8 cellular contexts compared by ENCODE assay signal in the genomic region with DNA sequence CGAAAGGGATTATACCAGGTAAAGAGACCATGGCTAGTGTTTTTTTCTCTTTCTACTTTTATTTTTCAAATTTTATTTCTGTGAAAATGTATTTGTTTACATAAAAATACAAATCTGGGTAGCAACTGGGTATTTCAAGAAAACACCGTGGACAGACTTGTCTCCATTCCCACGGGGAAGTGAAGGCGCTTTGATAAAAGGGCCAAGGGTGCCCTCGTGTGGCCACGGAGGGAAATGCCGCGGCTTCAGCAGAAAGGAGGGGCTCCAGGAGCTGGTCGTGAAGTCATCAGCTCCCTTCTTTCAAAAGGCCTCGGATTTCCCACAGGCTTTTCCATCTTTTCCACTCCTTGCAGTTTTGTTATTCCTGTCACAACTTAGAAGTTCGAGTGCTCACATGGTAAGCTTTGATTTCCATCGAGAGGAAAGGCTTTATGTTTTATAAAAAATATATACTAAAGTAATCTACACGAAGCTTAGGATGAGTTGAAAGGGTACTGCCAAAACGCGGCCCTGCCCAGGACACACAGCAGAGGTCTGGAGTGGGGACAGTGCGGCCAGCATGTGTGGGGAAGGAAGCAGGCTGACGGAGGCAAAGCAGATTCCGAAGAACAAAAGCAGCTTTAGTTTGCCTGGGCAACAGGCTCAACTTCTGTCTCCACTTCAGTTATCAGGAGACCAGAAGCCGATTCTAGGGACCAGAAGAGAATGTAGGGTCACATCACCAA. TPM values are rescaled to one million over a fixed set of nuclear protein-coding genes. Genes with fewer than 3 reads are reported as not detected.
DNase-seq lines count a peak whose midpoint lies in the region; ATAC-seq, FAIRE-seq and TF ChIP-seq lines count a peak whose summit lies in the region.

No MANE protein-coding gene starts in this region.

- DNase-seq in C1 segment of cervical spinal cord (lab: John Stamatoyannopoulos, UW) (peak in 12 of 14 donors; percentile 54 to 89 (median 82)), mucosa of descending colon (peak; percentile 87 to 96 (median 94))
- peak; percentile 11 for DNase-seq in NK-92 treated with Interleukin-12 subunit alpha and Interleukin-12 subunit beta, amount 100 ng/mL, for 24 hours (lab: John Stamatoyannopoulos, UW)
- DNase-seq in activated CD8-positive, alpha-beta memory T cell treated with anti-CD3 and anti-CD28 coated beads, Interleukin-2, amount 50 U/mL, for 1 hour (ENCODE audit: extremely low read depth) = peak; percentile 45
- peak; percentile 71 to 82 for DNase-seq in stimulated activated CD8-positive, alpha-beta memory T cell treated with anti-CD3 and anti-CD28 coated beads, Interleukin-2, amount 100 ng/mL, for 48 hours (ENCODE audit: low read depth in 2 of 2)

- peak; percentile 89 for FAIRE-seq in endometrium (lab: Jason Lieb, UNC)

- no peaks in the 10 kb centered on the region for H3K36me3 ChIP-seq in mucosa of descending colon (ENCODE audit: low read depth)

- H3K9me3 ChIP-seq in mucosa of descending colon = no peaks in the 10 kb centered on the region

- intact Hi-C loops in mucosa of descending colon (cut with DNase I, micrococcal nuclease) = loop anchor here (2.0 to 5.0 kb wide), 2 partner anchors 33 to 34 kb away; no protein-coding TSS in a partner anchor

- H3K4me1 ChIP-seq in mucosa of descending colon (ENCODE audit: low read depth) = peaks cover 4% of the 10 kb centered on the region

- peak; percentile 98 for TF ChIP-seq CTCF in mucosa of descending colon (IDR thresholded peaks at IDR 0.05)

- ATAC-seq in HG03108 (IDR thresholded peaks at IDR 0.05; ENCODE audit: unreplicated experiment) = peak; percentile 54
- ATAC-seq in mucosa of descending colon = peak; percentile 94
- ATAC-seq in HG03460 (IDR thresholded peaks at IDR 0.05; ENCODE audit: unreplicated experiment) = no peak

- H3K4me3 ChIP-seq in mucosa of descending colon = no peak overlapping the region

RNA-seq across cellular contexts. Expression of gene MNT, which starts 15.3 kb away (rescaled TPM):
- 10 to 100 TPM; 22.8 to 39.1 (median 25.2) TPM for total RNA-seq in mucosa of descending colon

Comparison
In these comparisons a context has a peak if more than half of its experiments do, and no peak if none do; other contexts are left out.
1. DNase-seq: peak in every context shown above with its lines; median percentile 94 in mucosa of descending colon; 82 in C1 segment of cervical spinal cord; 76 in stimulated activated CD8-positive, alpha-beta memory T cell treated with anti-CD3 and anti-CD28 coated beads, Interleukin-2, amount 100 ng/mL, for 48 hours; 45 in activated CD8-positive, alpha-beta memory T cell treated with anti-CD3 and anti-CD28 coated beads, Interleukin-2, amount 50 U/mL, for 1 hour; 11 in NK-92 treated with Interleukin-12 subunit alpha and Interleukin-12 subunit beta, amount 100 ng/mL, for 24 hours.